Comparison of ENCODE assay signal across 1 cellular context in genomic region chr6:165805604-165806003, GRCh38.
TF ChIP-seq lines count a peak whose summit lies in the region.

No MANE protein-coding gene starts in this region.

TF ChIP-seq in GM23338, 12 proteins besides CTCF, POLR2A, EP300 and RAD21:
- TF ChIP-seq ZNF462 (CRISPR knock-in tag; IDR thresholded peaks at IDR 0.05): no peak
- TF ChIP-seq EZH2phosphoT487 (IDR thresholded peaks at IDR 0.05; ENCODE audit: unreplicated experiment): no peak
- no peak for TF ChIP-seq STAT1 (IDR thresholded peaks at IDR 0.05; ENCODE audit: unreplicated experiment)
- TF ChIP-seq JUNB (IDR thresholded peaks at IDR 0.05; ENCODE audit: unreplicated experiment): no peak
- no peak for TF ChIP-seq REST (IDR thresholded peaks at IDR 0.05; ENCODE audit: unreplicated experiment)
- no peak for TF ChIP-seq POLR2AphosphoS5 (IDR thresholded peaks at IDR 0.05; ENCODE audit: low read depth)
- no peak for TF ChIP-seq ZNF114 (CRISPR knock-in tag; IDR thresholded peaks at IDR 0.05)
- no peak for TF ChIP-seq EZH2 (IDR thresholded peaks at IDR 0.05; ENCODE audit: low read depth, unreplicated experiment)
- TF ChIP-seq NANOG (IDR thresholded peaks at IDR 0.05; ENCODE audit: borderline replicate concordance): no peak
- no peak for TF ChIP-seq ZNF331 (CRISPR knock-in tag; IDR thresholded peaks at IDR 0.05; ENCODE audit: low read depth)
- no peak for TF ChIP-seq ETS1 (IDR thresholded peaks at IDR 0.05)
- TF ChIP-seq CREB1 (CRISPR knock-in tag; IDR thresholded peaks at IDR 0.05; ENCODE audit: low read depth): no peak
